17 cellular contexts compared by ENCODE assay signal in the genomic region with DNA sequence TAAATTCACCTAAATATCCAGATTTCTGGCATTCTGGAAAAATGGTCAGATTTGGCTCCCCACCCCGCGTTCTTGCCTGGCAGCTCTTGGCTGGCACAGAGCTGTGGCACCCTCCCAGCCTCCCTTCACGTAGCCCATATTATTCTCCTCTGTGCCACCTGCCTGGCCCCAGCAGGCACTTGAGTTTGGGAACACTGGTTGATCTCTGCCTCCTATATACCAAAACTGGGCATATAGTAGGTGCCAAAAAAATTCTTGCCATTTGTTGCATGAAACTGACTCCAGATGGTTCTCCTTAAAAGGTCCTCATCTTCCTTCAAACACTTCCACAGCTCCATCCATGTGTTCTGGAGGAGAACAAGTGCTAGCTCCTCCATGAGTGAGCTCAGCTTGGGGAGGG.
DNase-seq lines count a peak whose midpoint lies in the region; ATAC-seq lines count a peak whose summit lies in the region.
"Had no signal": no experiment of that assay in that cellular context is flagged by ENCODE, and none has a peak within 500 bp of the region (broad histone marks: within the 10 kb centered on the region; RNA-seq: fewer than 3 reads in every experiment).

No MANE protein-coding gene starts in this region.

- ATAC-seq in T-helper 17 cell (no peak), GM18520 (IDR thresholded peaks at IDR 0.05; ENCODE audit: unreplicated experiment) (no peak), GM18868 (IDR thresholded peaks at IDR 0.05; ENCODE audit: unreplicated experiment) (no peak)
- ATAC-seq: A549; CD8-positive, alpha-beta T cell; GM12878 had no signal

- DNase-seq in DMS 273 (lab: John Stamatoyannopoulos, UW; ENCODE audit: unreplicated experiment) (peak; percentile 30), DMS 273 treated with DMSO at 0.1 percent for 48 hours (lab: John Stamatoyannopoulos, UW) (no peak), T-helper 17 cell (no peak), cerebellar nuclear complex (lab: John Stamatoyannopoulos, UW) (peak; percentile 8 to 9)
- DNase-seq: AML-193; Caco-2; Calu3; CD4-positive, alpha-beta T cell; CD8-positive, alpha-beta T cell; DMS79 treated with DMSO at 0.1 percent for 48 hours; GDM1 had no signal

- no peaks in the 10 kb centered on the region for H3K36me3 Mint-ChIP-seq in T-helper 17 cell (ENCODE audit: low read depth)
- H3K36me3 Mint-ChIP-seq: CD8-positive, alpha-beta T cell had no signal

- H3K4me1 Mint-ChIP-seq in T-helper 17 cell = peaks cover 2% of the 10 kb centered on the region
- H3K4me1 Mint-ChIP-seq: B cell had no signal

- peaks cover 18% of the 10 kb centered on the region for H3K27me3 Mint-ChIP-seq in T-helper 17 cell
- H3K27me3 Mint-ChIP-seq: CD4-positive, alpha-beta T cell had no signal

- no peaks in the 10 kb centered on the region for H3K9me3 ChIP-seq in T-helper 17 cell (ENCODE audit: control insufficient read depth, low read length, poor library complexity, severe bottlenecking)
- H3K9me3 ChIP-seq: A549; BLaER1 treated with 17β-estradiol and CSF1 and Interleukin-3, amounts not matched to agents 10 nM and 100 nM; Caco-2 had no signal

- peak overlapping the region; percentile 19 for H3K27ac Mint-ChIP-seq in T-helper 17 cell
- H3K27ac Mint-ChIP-seq: B cell; CD4-positive, alpha-beta T cell; CD8-positive, alpha-beta T cell had no signal

- H3K4me3 Mint-ChIP-seq in T-helper 17 cell = no peak overlapping the region
- H3K4me3 Mint-ChIP-seq: B cell; CD4-positive, alpha-beta T cell; CD8-positive, alpha-beta T cell had no signal

Comparison
In these comparisons a context has a peak if more than half of its experiments do, and no peak if none do; other contexts are left out.
1. DNase-seq: peak in DMS 273 (single experiment) and cerebellar nuclear complex (2 of 2); none in DMS 273 treated with DMSO at 0.1 percent for 48 hours (single experiment) and T-helper 17 cell (0 of 3).